12 cellular contexts compared by ENCODE assay signal in genomic region chr3:53821631-53822068, GRCh38. TPM values are rescaled to one million over a fixed set of nuclear protein-coding genes. Genes with fewer than 3 reads are reported as not detected.
A peak's percentile ranks its signal among the peaks of the same experiment; 100 is the strongest.
DNase-seq lines count a peak whose midpoint lies in the region; ATAC-seq, FAIRE-seq and TF ChIP-seq lines count a peak whose summit lies in the region.
"Had no signal": no experiment of that assay in that cellular context is flagged by ENCODE, and none has a peak within 500 bp of the region (broad histone marks: within the 10 kb centered on the region; RNA-seq: fewer than 3 reads in every experiment).

No MANE protein-coding gene starts in this region.

- FAIRE-seq in H54 (lab: Jason Lieb, UNC): no peak

- no peak for TF ChIP-seq CTCF in RWPE1 (conservative IDR thresholded peaks at IDR 0.05; ENCODE audit: low read depth)

- H3K36me3 Mint-ChIP-seq in activated naive CD8-positive, alpha-beta T cell treated with anti-CD3 and anti-CD28 coated beads for 36 hours: no peaks in the 10 kb centered on the region

- H3K4me3 Mint-ChIP-seq in activated naive CD8-positive, alpha-beta T cell treated with anti-CD3 and anti-CD28 coated beads for 36 hours: no peak overlapping the region

- H3K9me3 Mint-ChIP-seq in activated naive CD8-positive, alpha-beta T cell treated with anti-CD3 and anti-CD28 coated beads for 36 hours: no peaks in the 10 kb centered on the region

- H3K27ac Mint-ChIP-seq in activated naive CD8-positive, alpha-beta T cell treated with anti-CD3 and anti-CD28 coated beads for 36 hours: no peak overlapping the region

- H3K4me1 Mint-ChIP-seq in activated naive CD8-positive, alpha-beta T cell treated with anti-CD3 and anti-CD28 coated beads for 36 hours: peaks cover 2% of the 10 kb centered on the region

- no peak for ATAC-seq in HG03135 (IDR thresholded peaks at IDR 0.05; ENCODE audit: unreplicated experiment)
- ATAC-seq: gastroesophageal sphincter had no signal

- no peak for TF ChIP-seq POLR2A in H54 (IDR thresholded peaks at IDR 0.05; ENCODE audit: low read depth, low read length)

- CTCF ChIA-PET in RWPE1 (lab: Yijun Ruan, JAX) (no interaction called here), HEK293T (lab: Yijun Ruan, JAX) (no interaction called here)

- POLR2A ChIA-PET in RWPE1 (lab: Yijun Ruan, JAX; ENCODE audit: low non-redundant PET): no interaction called here
- POLR2A ChIA-PET in HEK293T (lab: Yijun Ruan, JAX): no interaction called here

- peaks cover 6% of the 10 kb centered on the region for H3K27me3 Mint-ChIP-seq in activated naive CD8-positive, alpha-beta T cell treated with anti-CD3 and anti-CD28 coated beads for 36 hours

- DNase-seq in EH (ENCODE audit: low read depth) (peak; percentile 3), H54 (ENCODE audit: insufficient read length, low spot score) (peak; percentile 37), RWPE1 (ENCODE audit: low spot score) (peak; percentile 17), myocyte (ENCODE audit: low read depth) (peak; percentile 98), HEK293T (ENCODE audit: extremely low spot score) (no peak), T-helper 2 cell (no peak)
- no peak for DNase-seq in activated naive CD8-positive, alpha-beta T cell treated with anti-CD3 and anti-CD28 coated beads for 36 hours
- DNase-seq: SK-N-SH; stimulated activated CD4-positive, alpha-beta T cell treated with anti-CD3 and anti-CD28 coated beads, Interleukin-2, amount 100 ng/mL, for 48 hours; transverse colon had no signal

- no peak overlapping the region for H3K27ac ChIP-seq in RWPE1
- H3K27ac ChIP-seq: gastroesophageal sphincter, transverse colon had no signal

TF ChIP-seq in HEK293T, 16 proteins besides CTCF, POLR2A, EP300 and RAD21:
- TF ChIP-seq FOXK2 (IDR thresholded peaks at IDR 0.05) (no peak), L3MBTL2 (conservative IDR thresholded peaks at IDR 0.05) (no peak), PKNOX1 (IDR thresholded peaks at IDR 0.05) (no peak), NFRKB (IDR thresholded peaks at IDR 0.05) (no peak), ZNF384 (IDR thresholded peaks at IDR 0.05) (no peak), HDGF (IDR thresholded peaks at IDR 0.05; ENCODE audit: borderline replicate concordance) (no peak), TARDBP (IDR thresholded peaks at IDR 0.05) (no peak)
TF ChIP-seq in HEK293T: peak in this region for 0.

RNA-seq across cellular contexts. Expression of gene CHDH, which starts 24.6 kb away (rescaled TPM):
- 0.05 and 2.4 TPM in 2 replicates for total RNA-seq in myocyte
- 0.05 TPM for polyA plus RNA-seq in myocyte (2012)
- under 1 TPM; 0.08 to 0.10 TPM for total RNA-seq in activated naive CD8-positive, alpha-beta T cell treated with anti-CD3 and anti-CD28 coated beads for 36 hours

RNA-seq across cellular contexts. Expression of gene IL17RB, which starts 24.7 kb away (rescaled TPM):
- not detected in 2 replicates for total RNA-seq in myocyte
- 1.6 TPM for polyA plus RNA-seq in myocyte (2012)
- total RNA-seq in activated naive CD8-positive, alpha-beta T cell treated with anti-CD3 and anti-CD28 coated beads for 36 hours: not detected

Comparison
In these comparisons a context has a peak if more than half of its experiments do, and no peak if none do; other contexts are left out.
1. DNase-seq: peak in EH (single experiment), H54 (single experiment), RWPE1 (single experiment) and myocyte (single experiment); none in HEK293T (single experiment), activated naive CD8-positive, alpha-beta T cell treated with anti-CD3 and anti-CD28 coated beads for 36 hours (single experiment) and T-helper 2 cell (0 of 5).